Comparison of ENCODE assay signal across 8 cellular contexts in the genomic region with DNA sequence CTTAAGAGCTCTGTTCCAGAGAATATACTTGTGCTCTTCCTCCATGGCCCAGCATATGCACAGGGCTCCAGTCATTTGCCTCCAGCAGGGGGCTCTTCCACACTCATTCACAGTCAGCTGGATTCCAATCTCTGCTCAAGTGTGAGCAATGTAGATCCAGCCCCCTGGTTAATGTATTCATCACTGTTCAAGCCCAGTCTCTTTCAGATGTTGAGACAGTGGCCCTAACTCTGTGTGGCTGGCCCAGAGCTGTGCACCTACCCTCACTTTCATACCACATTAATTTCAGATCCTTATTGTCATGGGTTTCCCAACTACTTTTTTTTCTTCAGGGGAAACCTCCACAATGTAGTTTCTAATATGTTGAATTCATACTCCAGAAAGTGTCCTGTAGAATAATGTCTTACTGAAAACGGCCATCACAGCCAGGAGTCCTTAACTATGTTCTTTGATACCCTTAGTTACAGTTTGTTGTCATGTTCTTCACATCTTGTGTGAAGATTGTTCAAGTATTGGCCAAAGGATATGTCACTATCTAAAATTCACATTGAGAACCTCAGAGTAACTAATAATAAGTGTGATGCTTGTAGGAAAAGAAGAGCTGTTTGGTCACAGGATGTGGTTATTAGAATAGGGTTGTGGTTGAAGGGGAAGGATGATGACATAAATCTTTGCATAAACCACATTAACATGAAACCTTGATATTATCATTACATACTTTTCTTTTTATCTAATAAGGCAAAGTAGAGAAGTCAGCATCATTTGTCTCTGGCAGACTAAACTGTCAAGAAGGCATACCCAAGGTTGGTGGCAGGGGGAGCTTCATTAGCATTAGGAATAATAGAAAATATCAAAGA. TPM values are rescaled to one million over a fixed set of nuclear protein-coding genes. Genes with fewer than 3 reads are reported as not detected.
A peak's percentile ranks its signal among the peaks of the same experiment; 100 is the strongest.
DNase-seq lines count a peak whose midpoint lies in the region; ATAC-seq and TF ChIP-seq lines count a peak whose summit lies in the region.

No MANE protein-coding gene starts in this region.

- H3K4me1 ChIP-seq in OCI-LY7 (ENCODE audit: insufficient read depth, low read length, poor library complexity, severe bottlenecking) (peaks cover 69% of the 10 kb centered on the region), iPS DF 6.9 (ENCODE audit: control insufficient read depth, insufficient read depth, low read length) (no peaks in the 10 kb centered on the region)

- H3K4me1 Mint-ChIP-seq in activated naive CD4-positive, alpha-beta T cell treated with anti-CD3 and anti-CD28 coated beads, Interleukin-2, amount 10 ng/mL, durations not matched to agents 7 days and 5 days, result peaks cover 51% of the 10 kb centered on the region

- no peaks in the 10 kb centered on the region for H3K27me3 Mint-ChIP-seq in activated naive CD4-positive, alpha-beta T cell treated with anti-CD3 and anti-CD28 coated beads, Interleukin-2, amount 10 ng/mL, durations not matched to agents 7 days and 5 days

- ATAC-seq in GM18861 (IDR thresholded peaks at IDR 0.05; ENCODE audit: unreplicated experiment) (peak; percentile 63), HG02970 (IDR thresholded peaks at IDR 0.05; ENCODE audit: low FRiP score, unreplicated experiment) (peak; percentile 61)

- TF ChIP-seq CTCF in AG10803 (conservative IDR thresholded peaks at IDR 0.05; ENCODE audit: low read length) (no peak; the same call in 1 of the 2 replicates), OCI-LY7 (conservative IDR thresholded peaks at IDR 0.05; ENCODE audit: low read length) (peak; percentile 83)

- TSS peak; percentile 90 for BruUV-seq in OCI-LY7 (replicated peaks; lab: Mats Ljungman, UMichigan)

- POLR2A ChIA-PET in OCI-LY7 (lab: Charles Lee), result interaction anchor here (0.5 to 1.5 kb wide), 7 partner anchors 9 to 353 kb away, joined by 3 to 6 read pairs (median 4); no protein-coding TSS in a partner anchor

- H3K79me2 ChIP-seq in OCI-LY7 (ENCODE audit: insufficient read depth, low read depth, low read length), result no peaks in the 10 kb centered on the region

- peak overlapping the region; percentile 94 for H3K27ac Mint-ChIP-seq in activated naive CD4-positive, alpha-beta T cell treated with anti-CD3 and anti-CD28 coated beads, Interleukin-2, amount 10 ng/mL, durations not matched to agents 7 days and 5 days

- peak overlapping the region; percentile 18; the same call in 1 of the 2 replicates for H2AFZ ChIP-seq in OCI-LY7 (ENCODE audit: low read length)

- H3K36me3 ChIP-seq in OCI-LY7 (ENCODE audit: insufficient read depth, low read length) (no peaks in the 10 kb centered on the region), iPS DF 6.9 (ENCODE audit: control insufficient read depth, insufficient read depth, low read length) (no peaks in the 10 kb centered on the region)

- H3K9me2 ChIP-seq in OCI-LY7 (ENCODE audit: insufficient read depth, low read length), result no peaks in the 10 kb centered on the region

- peak; percentile 22 for DNase-seq in AG10803 (ENCODE audit: low read depth)
- DNase-seq in OCI-LY7 (ENCODE audit: low spot score), result peak; percentile 85
- DNase-seq in activated naive CD4-positive, alpha-beta T cell treated with anti-CD3 and anti-CD28 coated beads, Interleukin-2, amount 10 ng/mL, durations not matched to agents 7 days and 5 days, result peak; percentile 62
- peak; percentile 47 for DNase-seq in iPS DF 6.9 (ENCODE audit: low read depth, low spot score)
- peak; percentile 27 to 30 for DNase-seq in stimulated activated CD8-positive, alpha-beta memory T cell treated with anti-CD3 and anti-CD28 coated beads, Interleukin-7, amount 100 ng/mL, for 4 hours (ENCODE audit: low read depth in 2 of 2)
- DNase-seq in NCI-H2196 treated with DMSO at 0.1 percent for 48 hours (lab: John Stamatoyannopoulos, UW; ENCODE audit: unreplicated experiment), result no peak

- intact Hi-C loops in OCI-LY7 (cut with micrococcal nuclease; ENCODE audit: unreplicated experiment), result loop anchor here (1.0 to 10.0 kb wide), 4 partner anchors 70 to 378 kb away; partner anchors contain the start of gene HLA-DRA

- no peaks in the 10 kb centered on the region for H4K20me1 ChIP-seq in OCI-LY7 (ENCODE audit: insufficient read depth, low read length)

- WGBS in iPS DF 6.9 (ENCODE audit: insufficient coverage, insufficient read length), result no CpG with 5 or more reads among the region's 1 CpG

- H3K36me3 Mint-ChIP-seq in activated naive CD4-positive, alpha-beta T cell treated with anti-CD3 and anti-CD28 coated beads, Interleukin-2, amount 10 ng/mL, durations not matched to agents 7 days and 5 days, result peaks cover 9% of the 10 kb centered on the region

- no peaks in the 10 kb centered on the region for H3K27me3 ChIP-seq in iPS DF 6.9 (ENCODE audit: control insufficient read depth, insufficient read depth, low read length)

- H3K9me3 ChIP-seq in OCI-LY7 (ENCODE audit: low read length) (no peaks in the 10 kb centered on the region), iPS DF 6.9 (ENCODE audit: control insufficient read depth, insufficient read depth, low read length) (no peaks in the 10 kb centered on the region)

- peak overlapping the region; percentile 91 for H3K27ac ChIP-seq in OCI-LY7 (ENCODE audit: low read depth, low read length, poor library complexity, severe bottlenecking)
- H3K27ac ChIP-seq in iPS DF 6.9 (ENCODE audit: low read length), result no peak overlapping the region

- peak overlapping the region; percentile 79 for H3K4me2 ChIP-seq in OCI-LY7 (ENCODE audit: low read length)

- H3K4me3 ChIP-seq in AG10803 (ENCODE audit: low read length), result no peak overlapping the region
- H3K4me3 ChIP-seq in OCI-LY7 (ENCODE audit: low read depth, low read length, poor library complexity, severe bottlenecking), result peak overlapping the region; percentile 49
- H3K4me3 ChIP-seq in iPS DF 6.9 (ENCODE audit: low read length), result no peak overlapping the region

- H3K4me3 Mint-ChIP-seq in activated naive CD4-positive, alpha-beta T cell treated with anti-CD3 and anti-CD28 coated beads, Interleukin-2, amount 10 ng/mL, durations not matched to agents 7 days and 5 days, result peak overlapping the region; percentile 18

- CTCF ChIA-PET in OCI-LY7 (lab: Charles Lee; ENCODE audit: unreplicated experiment), result interaction anchor here (1.6 kb wide), 1 partner anchor 69 kb away, joined by 5 read pairs; no protein-coding TSS in a partner anchor
- CTCF ChIA-PET in activated naive CD4-positive, alpha-beta T cell treated with anti-CD3 and anti-CD28 coated beads, Interleukin-2, amount 10 ng/mL, durations not matched to agents 7 days and 5 days (lab: Charles Lee), result interaction anchor here (0.6 to 1.6 kb wide), 6 partner anchors 13 to 245 kb away, joined by 3 to 7 read pairs (median 4); no protein-coding TSS in a partner anchor

- peaks cover 9% of the 10 kb centered on the region for H3K9me3 Mint-ChIP-seq in activated naive CD4-positive, alpha-beta T cell treated with anti-CD3 and anti-CD28 coated beads, Interleukin-2, amount 10 ng/mL, durations not matched to agents 7 days and 5 days

RNA-seq across cellular contexts. Expression of gene HLA-DQA1, which starts 14.4 kb away (rescaled TPM):
- 0.79 and 1.6 TPM in 2 replicates for total RNA-seq in OCI-LY7 (2014; rRNA removed; shearing (Covaris generic))
- 31.2 and 32.3 TPM in 2 replicates for total RNA-seq in OCI-LY7 (2022)

RNA-seq across cellular contexts. Expression of gene HLA-DRB1, which starts 33.1 kb away (rescaled TPM):
- total RNA-seq in OCI-LY7 (2014; rRNA removed; shearing (Covaris generic)), result 132 and 156 TPM in 2 replicates
- 98.1 and 111 TPM in 2 replicates for total RNA-seq in OCI-LY7 (2022)

RNA-seq across cellular contexts. Expression of gene HLA-DQB1, which starts 43.7 kb away (rescaled TPM):
- 1.2 and 10.5 TPM in 2 replicates for total RNA-seq in OCI-LY7 (2014; rRNA removed; shearing (Covaris generic))
- total RNA-seq in OCI-LY7 (2022), result 16.5 and 20.9 TPM in 2 replicates
